ENCODE assay signal across 1 cellular context in the genomic region with DNA sequence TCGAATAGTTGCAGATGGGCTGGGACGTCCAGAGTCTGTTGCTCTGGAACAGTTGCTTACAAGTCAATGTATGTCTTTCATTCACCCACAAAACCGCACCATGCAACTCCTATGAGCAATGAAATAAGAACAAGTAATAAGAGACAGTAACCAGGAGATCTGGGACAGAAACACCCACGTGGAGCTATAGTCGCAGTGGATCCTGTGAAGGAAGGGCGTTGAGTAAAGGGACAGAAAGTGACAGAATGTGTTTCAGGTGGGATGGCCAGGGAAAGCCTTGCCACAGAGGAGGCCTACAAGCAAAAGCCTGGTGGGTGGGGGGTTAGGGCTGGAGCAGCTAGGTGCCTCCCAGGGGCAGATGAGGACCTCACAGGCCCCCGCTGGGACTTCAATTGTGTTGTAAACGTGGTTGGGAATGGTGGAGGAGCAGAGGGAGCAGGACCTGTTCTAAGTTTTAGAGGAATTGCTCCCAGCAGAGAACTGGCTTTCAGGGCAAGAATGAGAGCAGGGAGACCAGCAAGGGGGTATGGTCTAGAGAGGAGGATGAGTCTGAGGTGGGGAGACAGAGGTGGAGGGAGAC.
TF ChIP-seq lines count a peak whose summit lies in the region.

No MANE protein-coding gene starts in this region.

TF ChIP-seq in IMR-90, 13 proteins besides CTCF, POLR2A, EP300 and RAD21 (continued from another document):
- no peak for TF ChIP-seq MXI1 (IDR thresholded peaks at IDR 0.05; ENCODE audit: borderline replicate concordance, low read depth, low read length)
- no peak for TF ChIP-seq CHD1 (IDR thresholded peaks at IDR 0.05; ENCODE audit: low read depth, low read length)
- no peak for TF ChIP-seq MAFK (IDR thresholded peaks at IDR 0.05; ENCODE audit: low read depth, low read length)
